8 cellular contexts compared by ENCODE assay signal in genomic region chr2:97996679-97997078, GRCh38. TPM values are rescaled to one million over a fixed set of nuclear protein-coding genes. Genes with fewer than 3 reads are reported as not detected.
DNase-seq lines count a peak whose midpoint lies in the region; ATAC-seq and TF ChIP-seq lines count a peak whose summit lies in the region.

No MANE protein-coding gene starts in this region.

- intact Hi-C loops in Right ventricle myocardium inferior (cut with DNase I) (loop anchor here (5.0 kb wide), 2 partner anchors 166 to 189 kb away; no protein-coding TSS in a partner anchor), MCF 10A (cut with micrococcal nuclease) (loop anchor here (1.0 to 10.0 kb wide), 3 partner anchors 127 to 388 kb away; no protein-coding TSS in a partner anchor), upper lobe of right lung (cut with DNase I) (no loop called here)

- H3K9me3 ChIP-seq in cardiac muscle cell (ENCODE audit: low read depth) (no peaks in the 10 kb centered on the region), mesodermal cell (ENCODE audit: control insufficient read depth, low read length) (no peaks in the 10 kb centered on the region), upper lobe of right lung (no peaks in the 10 kb centered on the region)

- DNase-seq in cardiac muscle cell (ENCODE audit: low read depth in 1 of 2, low spot score in 1 of 2) (no peak), Right ventricle myocardium inferior (ENCODE audit: missing footprints) (no peak), MCF 10A (ENCODE audit: unreplicated experiment) (no peak), upper lobe of right lung (peak; percentile 59), germinal center (ENCODE audit: low spot score) (no peak), HK-2 (ENCODE audit: unreplicated experiment) (no peak)

- H3K27ac Mint-ChIP-seq in MCF 10A (ENCODE audit: low read depth, unreplicated experiment), result no peak overlapping the region

- 96 to 98% methylated on average over 15 to 17 of the region's 19 CpGs for WGBS in mesodermal cell (ENCODE audit: insufficient coverage in 2 of 2), 2 experiments

- H3K27ac ChIP-seq in cardiac muscle cell, result no peak overlapping the region
- no peak overlapping the region for H3K27ac ChIP-seq in mesodermal cell (ENCODE audit: low read depth, low read length, severe bottlenecking)
- H3K27ac ChIP-seq in upper lobe of right lung, result no peak overlapping the region

- no peaks in the 10 kb centered on the region for H3K36me3 ChIP-seq in cardiac muscle cell
- no peaks in the 10 kb centered on the region for H3K36me3 ChIP-seq in mesodermal cell (ENCODE audit: control insufficient read depth, insufficient read depth, low read length)
- no peaks in the 10 kb centered on the region for H3K36me3 ChIP-seq in upper lobe of right lung

- H3K4me1 ChIP-seq in cardiac muscle cell (ENCODE audit: low read depth) (peaks cover 16% of the 10 kb centered on the region), mesodermal cell (ENCODE audit: control insufficient read depth, insufficient read depth, low read length, poor library complexity, severe bottlenecking) (peaks cover 3% of the 10 kb centered on the region), upper lobe of right lung (peaks cover 25% of the 10 kb centered on the region)

- H3K27me3 ChIP-seq in cardiac muscle cell, result no peaks in the 10 kb centered on the region
- H3K27me3 ChIP-seq in upper lobe of right lung, result no peaks in the 10 kb centered on the region

- peak overlapping the region; percentile 74 for H3K4me3 ChIP-seq in cardiac muscle cell
- H3K4me3 ChIP-seq in mesodermal cell (ENCODE audit: extremely low read depth, insufficient read depth, low read length, poor library complexity, severe bottlenecking), result peak overlapping the region; percentile 84
- H3K4me3 ChIP-seq in upper lobe of right lung, result peak overlapping the region; percentile 91

- ATAC-seq in Right ventricle myocardium inferior (no peak), upper lobe of right lung (no peak), HG03108 (IDR thresholded peaks at IDR 0.05; ENCODE audit: unreplicated experiment) (no peak)

- peaks cover 16% of the 10 kb centered on the region for H3K4me1 Mint-ChIP-seq in MCF 10A (ENCODE audit: insufficient read depth, unreplicated experiment)

- no peaks in the 10 kb centered on the region for H3K9me3 Mint-ChIP-seq in MCF 10A (ENCODE audit: unreplicated experiment)

- CTCF ChIA-PET in MCF 10A (lab: Yijun Ruan, JAX), result interaction anchor here (0.6 to 1.1 kb wide), 3 partner anchors 31 to 385 kb away, joined by 3 read pairs; no protein-coding TSS in a partner anchor

- BruUV-seq in MCF 10A (replicated peaks; lab: Mats Ljungman, UMichigan), result no TSS peak

- peaks cover 4% of the 10 kb centered on the region for H3K36me3 Mint-ChIP-seq in MCF 10A (ENCODE audit: insufficient read depth, unreplicated experiment)

- peak overlapping the region; percentile 87 for H3K4me3 Mint-ChIP-seq in MCF 10A (ENCODE audit: unreplicated experiment)

- H3K27me3 Mint-ChIP-seq in MCF 10A (ENCODE audit: insufficient read depth, unreplicated experiment), result no peaks in the 10 kb centered on the region

- TF ChIP-seq CTCF in cardiac muscle cell (IDR thresholded peaks at IDR 0.05; ENCODE audit: low read depth, low read length) (no peak), MCF 10A (IDR thresholded peaks at IDR 0.05; ENCODE audit: unreplicated experiment) (no peak), upper lobe of right lung (IDR thresholded peaks at IDR 0.05) (no peak)

- POLR2A ChIA-PET in MCF 10A (lab: Yijun Ruan, JAX), result interaction anchor here (0.6 to 2.1 kb wide), 15 partner anchors 9 to 290 kb away, joined by 3 to 7 read pairs (median 3); no protein-coding TSS in a partner anchor

RNA-seq across cellular contexts. Expression of gene TMEM131, which starts 0.9 kb away (rescaled TPM):
- total RNA-seq in cardiac muscle cell (15.3 and 19.1 TPM in 2 replicates), Right ventricle myocardium inferior (26.0 TPM), MCF 10A (2022) (42.2 and 42.8 TPM in 2 replicates), upper lobe of right lung (43.3 TPM)
- polyA plus RNA-seq in cardiac muscle cell, result 16.3 and 23.6 TPM in 2 replicates
- 24.2 TPM for polyA plus RNA-seq in mesodermal cell (2013, experiment 1 of 2)
- polyA plus RNA-seq in mesodermal cell (2013, experiment 2 of 2), result 25.7 TPM
